Comparison of ENCODE assay signal across 25 cellular contexts in the genomic region with DNA sequence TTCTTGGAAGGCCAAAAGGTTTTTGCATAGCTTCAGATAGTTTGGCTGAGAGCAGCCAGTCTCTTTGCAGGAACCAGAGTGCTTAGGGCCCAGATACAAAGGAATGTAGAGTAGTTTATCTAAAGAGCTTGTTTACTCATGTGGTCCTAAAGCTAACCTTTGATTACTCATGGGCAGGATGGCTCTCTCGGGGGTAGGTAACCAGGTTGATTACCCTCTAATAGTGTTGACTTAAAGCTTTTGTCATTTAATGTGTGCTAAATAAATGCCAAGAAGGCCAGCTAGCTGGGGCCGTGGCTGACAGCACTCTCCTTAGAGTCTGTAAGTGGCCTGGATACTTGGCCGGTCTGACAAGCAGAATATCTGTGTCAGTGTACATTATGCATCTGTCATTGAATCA.
DNase-seq lines count a peak whose midpoint lies in the region; ATAC-seq, FAIRE-seq and TF ChIP-seq lines count a peak whose summit lies in the region.
"Had no signal": no experiment of that assay in that cellular context is flagged by ENCODE, and none has a peak within 500 bp of the region (broad histone marks: within the 10 kb centered on the region; RNA-seq: fewer than 3 reads in every experiment).

No MANE protein-coding gene starts in this region.

- no peak overlapping the region for H2BK5ac ChIP-seq in mesenchymal stem cell (ENCODE audit: low read depth, low read length, poor library complexity, severe bottlenecking)

- POLR2A ChIA-PET in A549 (lab: Yijun Ruan, JAX), result no interaction called here

- H2AFZ ChIP-seq in mesenchymal stem cell (ENCODE audit: low read depth, low read length), result no peak overlapping the region

- no peak overlapping the region for H2BK120ac ChIP-seq in mesenchymal stem cell (ENCODE audit: low read depth, low read length)

- H3K4me2 ChIP-seq in A549 (no peak overlapping the region), mesenchymal stem cell (ENCODE audit: low read length, poor library complexity, severe bottlenecking) (no peak overlapping the region)

- peak; percentile 7 for FAIRE-seq in A549 (lab: Jason Lieb, UNC)
- FAIRE-seq: GM18507, RCC 7860 had no signal

- H2AK5ac ChIP-seq in mesenchymal stem cell (ENCODE audit: low read length, severe bottlenecking), result no peak overlapping the region

- ATAC-seq in A549 (no peak), GM21576 (IDR thresholded peaks at IDR 0.05; ENCODE audit: unreplicated experiment) (no peak)
- ATAC-seq: CD8-positive, alpha-beta T cell; Right ventricle myocardium inferior had no signal

- no peak overlapping the region for H3K18ac ChIP-seq in mesenchymal stem cell (ENCODE audit: low read depth in 1 of 2, low read length in 2 of 2)

- no peak overlapping the region for H3K27ac ChIP-seq in A549
- no peak overlapping the region for H3K27ac ChIP-seq in mesenchymal stem cell (ENCODE audit: low read length, poor library complexity, severe bottlenecking)
- H3K27ac ChIP-seq: 22Rv1 had no signal

- CTCF ChIA-PET in A549 (lab: Yijun Ruan, JAX), result no interaction called here

- H4K91ac ChIP-seq in mesenchymal stem cell (ENCODE audit: low read length), result no peak overlapping the region

- TF ChIP-seq CTCF in A549 (IDR thresholded peaks at IDR 0.05), result no peak

- no peak overlapping the region for H2BK12ac ChIP-seq in mesenchymal stem cell (ENCODE audit: low read length in 2 of 2)

- no peak overlapping the region for H3K4me3 ChIP-seq in A549
- no peak overlapping the region for H3K4me3 ChIP-seq in NT2/D1 (ENCODE audit: insufficient read length, low read depth)
- no peak overlapping the region for H3K4me3 ChIP-seq in mesenchymal stem cell (ENCODE audit: insufficient read depth in 1 of 2, low read depth in 1 of 2, low read length in 2 of 2)
- H3K4me3 ChIP-seq: HAP-1 had no signal

- H3K36me3 ChIP-seq in NT2/D1 (ENCODE audit: insufficient read depth, insufficient read length, low read length) (no peaks in the 10 kb centered on the region), mesenchymal stem cell (ENCODE audit: control insufficient read depth in 1 of 2, insufficient read depth in 2 of 2, low read depth in 1 of 2, low read length in 2 of 2) (no peaks in the 10 kb centered on the region)
- H3K36me3 ChIP-seq: HAP-1 had no signal

- TF ChIP-seq EP300 in A549 (IDR thresholded peaks at IDR 0.05), result no peak

- H3K79me1 ChIP-seq in mesenchymal stem cell (replicated peaks; ENCODE audit: low read length, poor library complexity, severe bottlenecking), result no peaks in the 10 kb centered on the region

- H2BK15ac ChIP-seq in mesenchymal stem cell (ENCODE audit: low read depth, poor library complexity, severe bottlenecking), result no peak overlapping the region

- no peak overlapping the region for H3K4ac ChIP-seq in mesenchymal stem cell (ENCODE audit: low read depth in 1 of 2, low read length in 2 of 2)

- H3K27me3 ChIP-seq in NT2/D1 (ENCODE audit: insufficient read depth, insufficient read length) (peaks cover 7% of the 10 kb centered on the region), mesenchymal stem cell (ENCODE audit: control insufficient read depth in 1 of 2, insufficient read depth in 1 of 2, low read length in 2 of 2) (no peaks in the 10 kb centered on the region)

- TF ChIP-seq POLR2A in A549 (IDR thresholded peaks at IDR 0.05; ENCODE audit: low read length), result no peak

- H3K4me1 ChIP-seq in A549 (no peaks in the 10 kb centered on the region), NT2/D1 (ENCODE audit: insufficient read depth, insufficient read length) (no peaks in the 10 kb centered on the region), mesenchymal stem cell (ENCODE audit: control insufficient read depth, insufficient read depth, low read depth, low read length) (no peaks in the 10 kb centered on the region)
- H3K4me1 ChIP-seq: HAP-1 had no signal

- H4K8ac ChIP-seq in mesenchymal stem cell (ENCODE audit: low read length), result no peak overlapping the region

- no peak overlapping the region for H3K9ac ChIP-seq in NT2/D1 (ENCODE audit: insufficient read length, low read depth)
- no peak overlapping the region for H3K9ac ChIP-seq in mesenchymal stem cell (ENCODE audit: low read length)

- TF ChIP-seq RAD21 in A549 (conservative IDR thresholded peaks at IDR 0.05 in 1 of 2, IDR thresholded peaks at IDR 0.05 in 1 of 2), result no peak

- 0% methylated on average over 3 of the region's 3 CpGs for WGBS in A549 (ENCODE audit: missing lambda C conversion rate)
- 0% methylated on average over 2 of the region's 3 CpGs for WGBS in mesenchymal stem cell

- DNase-seq in A549 (ENCODE audit: low read depth in 1 of 2, low spot score in 1 of 2) (peak in 1 of 2 experiments; percentile 2), NT2/D1 (ENCODE audit: low read depth, low spot score) (peak; percentile 67), iPS DF 19.7 (ENCODE audit: low read depth, low spot score) (peak; percentile 59), mesenchymal stem cell (peak; percentile 5), NCI-H2029 treated with DMSO at 0.1 percent for 48 hours (lab: John Stamatoyannopoulos, UW) (no peak), A172 (ENCODE audit: low spot score) (no peak)
- no peak for DNase-seq in activated naive CD4-positive, alpha-beta T cell (lab: John Stamatoyannopoulos, UW)
- DNase-seq: AML-193; C1 segment of cervical spinal cord; CD8-positive, alpha-beta T cell; GDM1; KG1; NCI-H1092 treated with DMSO at 0.1 percent for 48 hours; NCI-H1436 treated with DMSO at 0.1 percent for 48 hours; NCI-H2029; NCI-H226; NCI-H524; NCI-H774; NK-92 treated with Interleukin-12 subunit alpha and Interleukin-12 subunit beta, amount 100 ng/mL, for 24 hours had no signal

- H3K9me3 ChIP-seq in A549 (no peaks in the 10 kb centered on the region), NT2/D1 (ENCODE audit: insufficient read depth, low read length) (peaks cover 12% of the 10 kb centered on the region), mesenchymal stem cell (ENCODE audit: control insufficient read depth, low read length) (no peaks in the 10 kb centered on the region)
- H3K9me3 ChIP-seq: HAP-1 had no signal

- H3K23ac ChIP-seq in mesenchymal stem cell (ENCODE audit: low read length in 2 of 2), result no peak overlapping the region

- no peak overlapping the region for H3K14ac ChIP-seq in mesenchymal stem cell (ENCODE audit: low read length in 2 of 2)

TF ChIP-seq in A549, 52 proteins besides CTCF, POLR2A, EP300 and RAD21:
- TF ChIP-seq, protein P1, sequence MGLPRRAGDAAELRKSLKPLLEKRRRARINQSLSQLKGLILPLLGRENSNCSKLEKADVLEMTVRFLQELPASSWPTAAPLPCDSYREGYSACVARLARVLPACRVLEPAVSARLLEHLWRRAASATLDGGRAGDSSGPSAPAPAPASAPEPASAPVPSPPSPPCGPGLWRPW (IDR thresholded peaks at IDR 0.05), result no peak
- TF ChIP-seq ESRRA (IDR thresholded peaks at IDR 0.05; ENCODE audit: borderline replicate concordance, low read length), result no peak
- no peak for TF ChIP-seq EHMT2 (IDR thresholded peaks at IDR 0.05; ENCODE audit: low read depth)

Comparison
In these comparisons a context has a peak if more than half of its experiments do, and no peak if none do; other contexts are left out.
1. DNase-seq: peak in NT2/D1 (single experiment), iPS DF 19.7 (single experiment) and mesenchymal stem cell (single experiment); none in activated naive CD4-positive, alpha-beta T cell (0 of 4), NCI-H2029 treated with DMSO at 0.1 percent for 48 hours (single experiment) and A172 (single experiment).